12 cellular contexts compared by ENCODE assay signal in genomic region chr1:202023033-202023433, GRCh38. TPM values are rescaled to one million over a fixed set of nuclear protein-coding genes. Genes with fewer than 3 reads are reported as not detected.
DNase-seq lines count a peak whose midpoint lies in the region; ATAC-seq and TF ChIP-seq lines count a peak whose summit lies in the region.
"Had no signal": no experiment of that assay in that cellular context is flagged by ENCODE, and none has a peak within 500 bp of the region (broad histone marks: within the 10 kb centered on the region; RNA-seq: fewer than 3 reads in every experiment).

No MANE protein-coding gene starts in this region.

- H3K79me1 ChIP-seq in H9 (ENCODE audit: insufficient read depth, low read depth, low read length, poor library complexity, severe bottlenecking), result no peaks in the 10 kb centered on the region

- no peak overlapping the region for H2BK120ac ChIP-seq in H9 (ENCODE audit: low read depth, low read length, poor library complexity, severe bottlenecking)

- no peak overlapping the region for H3K23ac ChIP-seq in H9 (ENCODE audit: insufficient read length, low read depth, low read length)

- H3K9me3 Mint-ChIP-seq in Caco-2 (ENCODE audit: unreplicated experiment) (no peaks in the 10 kb centered on the region), H9 (no peaks in the 10 kb centered on the region)
- H3K9me3 Mint-ChIP-seq: activated naive CD4-positive, alpha-beta T cell treated with anti-CD3 and anti-CD28 coated beads for 36 hours had no signal

- H2BK20ac ChIP-seq in H9 (ENCODE audit: low read depth, low read length, poor library complexity, severe bottlenecking), result no peak overlapping the region

- H3K4me1 Mint-ChIP-seq in Caco-2 (ENCODE audit: low read depth, unreplicated experiment) (peaks cover 20% of the 10 kb centered on the region), H9 (peaks cover 13 to 18% of the 10 kb centered on the region in 2 experiments)
- H3K4me1 Mint-ChIP-seq: B cell had no signal

- H2AFZ ChIP-seq in H9 (ENCODE audit: low read length), result no peak overlapping the region

- peaks cover 42% of the 10 kb centered on the region for H3K4me1 ChIP-seq in Caco-2
- H3K4me1 ChIP-seq in RWPE2 (ENCODE audit: insufficient read depth, poor library complexity, severe bottlenecking), result peaks cover 31% of the 10 kb centered on the region
- H3K4me1 ChIP-seq in liver (ENCODE audit: control insufficient read depth in 4 of 4, insufficient read depth in 4 of 4, low read length in 3 of 4), result peaks cover 7 to 19% (median 15%) of the 10 kb centered on the region in 4 donors
- H3K4me1 ChIP-seq in H9 (ENCODE audit: insufficient read depth, low read length), result no peaks in the 10 kb centered on the region; the same call in 1 of the 2 replicates

- no peak overlapping the region for H3K4ac ChIP-seq in H9 (ENCODE audit: low read depth, low read length)

- H3K4me3 Mint-ChIP-seq in Caco-2 (ENCODE audit: unreplicated experiment) (no peak overlapping the region), H9 (no peak overlapping the region)
- H3K4me3 Mint-ChIP-seq: activated naive CD4-positive, alpha-beta T cell treated with anti-CD3 and anti-CD28 coated beads for 36 hours; B cell had no signal

- H3K56ac ChIP-seq in H9 (ENCODE audit: insufficient read length, low read depth, low read length), result no peak overlapping the region

- CTCF ChIA-PET in Caco-2 (lab: Charles Lee), result interaction anchor here (2.1 kb wide), 1 partner anchor 13 kb away, joined by 5 read pairs; the partner anchor contains the start of gene ELF3

- no peak overlapping the region for H3K4me2 ChIP-seq in H9 (ENCODE audit: insufficient read depth, insufficient read length, low read length)

- H4K91ac ChIP-seq in H9 (ENCODE audit: insufficient read length, low read depth, low read length), result no peak overlapping the region

- H3K14ac ChIP-seq in H9 (ENCODE audit: insufficient read depth, low read length), result no peak overlapping the region

- H2BK5ac ChIP-seq in H9 (ENCODE audit: insufficient read length, low read length), result no peak overlapping the region

- no peaks in the 10 kb centered on the region for H3K27me3 Mint-ChIP-seq in Caco-2 (ENCODE audit: insufficient read depth, unreplicated experiment)
- H3K27me3 Mint-ChIP-seq in H9 (ENCODE audit: low read depth), result peaks cover 2% of the 10 kb centered on the region

- H2AK5ac ChIP-seq in H9 (ENCODE audit: insufficient read length, low read length), result no peak overlapping the region

- 45% methylated on average over 6 of the region's 6 CpGs for WGBS in liver
- WGBS in H9 (ENCODE audit: extremely low coverage, insufficient read length, low lambda C conversion rate), result no CpG with 5 or more reads among the region's 6 CpGs

- H3K4me3 ChIP-seq in Caco-2 (ENCODE audit: low read depth, low read length) (no peak overlapping the region), RWPE2 (ENCODE audit: severe bottlenecking) (no peak overlapping the region), liver (ENCODE audit: low read depth in 1 of 3, low read length in 3 of 3) (no peak overlapping the region)

- ATAC-seq in RWPE2 (ENCODE audit: low read depth) (peak; percentile 73), HG03354 (IDR thresholded peaks at IDR 0.05; ENCODE audit: poor library complexity, severe bottlenecking, unreplicated experiment) (no peak)

- H3K27me3 ChIP-seq in Caco-2 (replicated peaks; ENCODE audit: control insufficient read depth, insufficient read depth, low read length), result no peaks in the 10 kb centered on the region
- no peaks in the 10 kb centered on the region for H3K27me3 ChIP-seq in RWPE2 (ENCODE audit: insufficient read depth, poor library complexity, severe bottlenecking)
- H3K27me3 ChIP-seq in liver (ENCODE audit: control insufficient read depth in 4 of 4, insufficient read depth in 4 of 4, low read length in 3 of 4), result no peaks in the 10 kb centered on the region
- H3K27me3 ChIP-seq in H9 (ENCODE audit: insufficient read depth, low read length), result no peaks in the 10 kb centered on the region; the same call in 1 of the 2 replicates

- H3K27ac Mint-ChIP-seq in Caco-2 (ENCODE audit: unreplicated experiment) (peak overlapping the region; percentile 77), H9 (no peak overlapping the region)
- H3K27ac Mint-ChIP-seq: activated naive CD4-positive, alpha-beta T cell treated with anti-CD3 and anti-CD28 coated beads for 36 hours; B cell had no signal

- no peaks in the 10 kb centered on the region for H3K9me3 ChIP-seq in Caco-2
- H3K9me3 ChIP-seq in RWPE2 (ENCODE audit: severe bottlenecking), result no peaks in the 10 kb centered on the region
- no peaks in the 10 kb centered on the region for H3K9me3 ChIP-seq in liver (ENCODE audit: control insufficient read depth in 4 of 4, low read length in 3 of 4)
- H3K9me3 ChIP-seq in H9 (ENCODE audit: control insufficient read depth, low read depth, low read length), result no peaks in the 10 kb centered on the region

- H3K36me3 ChIP-seq in Caco-2 (ENCODE audit: control insufficient read depth, insufficient read depth, low read length) (no peaks in the 10 kb centered on the region), RWPE2 (ENCODE audit: low read depth) (no peaks in the 10 kb centered on the region), liver (ENCODE audit: control insufficient read depth in 4 of 4, insufficient read depth in 3 of 4, low read depth in 1 of 4, low read length in 3 of 4) (no peaks in the 10 kb centered on the region)

- no peak for TF ChIP-seq CTCF in Caco-2 (IDR thresholded peaks at IDR 0.05; ENCODE audit: insufficient read depth in 1 of 2, low read depth in 1 of 2, low read length in 1 of 2, severe bottlenecking in 1 of 2, unreplicated experiment in 1 of 2)
- no peak for TF ChIP-seq CTCF in RWPE2 (IDR thresholded peaks at IDR 0.05; ENCODE audit: poor library complexity, severe bottlenecking)
- TF ChIP-seq CTCF in liver (IDR thresholded peaks at IDR 0.05; ENCODE audit: low read depth, low read length, missing input control), result no peak
- no peak for TF ChIP-seq CTCF in H9 (conservative IDR thresholded peaks at IDR 0.05)

- no peaks in the 10 kb centered on the region for H3K23me2 ChIP-seq in H9 (ENCODE audit: insufficient read length, low read depth, low read length, poor library complexity, severe bottlenecking)

- H3K9ac ChIP-seq in liver (ENCODE audit: low read depth in 1 of 2, low read length in 2 of 2) (no peak overlapping the region), H9 (ENCODE audit: extremely low read depth, insufficient read length, low read length) (no peak overlapping the region)

- DNase-seq in Caco-2, result peak; percentile 64 to 86
- DNase-seq in NCI-H146 (lab: John Stamatoyannopoulos, UW), result peak; percentile 94
- peak; percentile 89 for DNase-seq in RWPE2 (ENCODE audit: low spot score)
- no peak for DNase-seq in H9
- DNase-seq in D341Med (ENCODE audit: low spot score), result no peak
- DNase-seq in stimulated activated CD4-positive, alpha-beta T cell treated with anti-CD3 and anti-CD28 coated beads, Interleukin-15, amount 100 ng/mL, for 24 hours, result no peak
- DNase-seq: activated CD4-positive, CD25-positive, alpha-beta regulatory T cell treated with anti-CD3 and anti-CD28 coated beads, Interleukin-2, amount 50 U/mL, for 72 hours; activated naive CD4-positive, alpha-beta T cell treated with anti-CD3 and anti-CD28 coated beads for 36 hours; GOT3 had no signal

- intact Hi-C loops in Caco-2 (cut with micrococcal nuclease; ENCODE audit: unreplicated experiment), result no loop called here

- no TSS peak for BruUV-seq in Caco-2 (replicated peaks; lab: Mats Ljungman, UMichigan)

- no peak overlapping the region for H4K5ac ChIP-seq in H9 (ENCODE audit: insufficient read length, low read depth, low read length)

- H2BK15ac ChIP-seq in H9 (ENCODE audit: low read depth, low read length), result no peak overlapping the region

- no peak overlapping the region for H4K8ac ChIP-seq in H9 (replicated peaks; ENCODE audit: insufficient read length, low read depth, low read length)

- no peak overlapping the region for H3T11ph ChIP-seq in H9 (ENCODE audit: low read length)

- no peaks in the 10 kb centered on the region for H3K79me2 ChIP-seq in H9 (ENCODE audit: insufficient read depth, low read length)

- H3K27ac ChIP-seq in RWPE2 (ENCODE audit: poor library complexity, severe bottlenecking), result peak overlapping the region; percentile 31
- no peak overlapping the region for H3K27ac ChIP-seq in liver (ENCODE audit: low read depth in 1 of 2, low read length in 2 of 2)
- no peak overlapping the region for H3K27ac ChIP-seq in H9 (ENCODE audit: insufficient read length, low read depth, low read length)

- POLR2A ChIA-PET in Caco-2 (lab: Charles Lee), result interaction anchor here (1.7 to 1.9 kb wide), 2 partner anchors 12 to 13 kb away, joined by 6 to 20 read pairs; partner anchors contain the start of gene ELF3

- no peak overlapping the region for H2BK12ac ChIP-seq in H9 (ENCODE audit: insufficient read length, low read depth, low read length)

- TF ChIP-seq RAD21 in liver (IDR thresholded peaks at IDR 0.05), result peak; percentile 9 to 40

- no peaks in the 10 kb centered on the region for H4K20me1 ChIP-seq in H9 (ENCODE audit: control insufficient read depth, insufficient read depth, insufficient read length)

- H3K18ac ChIP-seq in H9 (ENCODE audit: insufficient read length, low read depth, low read length), result no peak overlapping the region

- H3K36me3 Mint-ChIP-seq in Caco-2 (ENCODE audit: insufficient read depth, unreplicated experiment), result peaks cover 12% of the 10 kb centered on the region
- H3K36me3 Mint-ChIP-seq in H9 (ENCODE audit: insufficient read depth in 1 of 3, low read depth in 3 of 3), result no peaks in the 10 kb centered on the region

TF ChIP-seq in liver, 16 proteins besides CTCF, POLR2A, EP300 and RAD21 (continues in another document):
- TF ChIP-seq HNF4A (conservative IDR thresholded peaks at IDR 0.05), result peak in 1 of 2 donors; percentile 60

RNA-seq across cellular contexts. Expression of gene ELF3, which starts 12.6 kb away (rescaled TPM):
- total RNA-seq in Caco-2 (2022) (116 and 126 TPM in 2 replicates), liver (10 to 100 TPM; 10.1 to 38.7 TPM), H9 (2021) (9.1 and 10.4 TPM in 2 replicates)
- polyA plus RNA-seq in liver, result 10 to 100 TPM; 22.2 to 29.0 TPM

RNA-seq across cellular contexts. Expression of gene RNPEP, which starts 40.6 kb away (rescaled TPM):
- total RNA-seq in Caco-2 (2022) (75.9 and 83.0 TPM in 2 replicates), liver (10 to 100 TPM; 18.4 to 26.5 TPM), H9 (2021) (49.2 and 49.9 TPM in 2 replicates)
- polyA plus RNA-seq in liver, result 10 to 100 TPM; 16.3 to 23.6 TPM

Comparison
In these comparisons a context has a peak if more than half of its experiments do, and no peak if none do; other contexts are left out.
1. DNase-seq: peak in Caco-2 (2 of 2), NCI-H146 (single experiment) and RWPE2 (single experiment); none in H9 (single experiment), D341Med (single experiment) and stimulated activated CD4-positive, alpha-beta T cell treated with anti-CD3 and anti-CD28 coated beads, Interleukin-15, amount 100 ng/mL, for 24 hours (single experiment).